37 cellular contexts compared by ENCODE assay signal in the genomic region with DNA sequence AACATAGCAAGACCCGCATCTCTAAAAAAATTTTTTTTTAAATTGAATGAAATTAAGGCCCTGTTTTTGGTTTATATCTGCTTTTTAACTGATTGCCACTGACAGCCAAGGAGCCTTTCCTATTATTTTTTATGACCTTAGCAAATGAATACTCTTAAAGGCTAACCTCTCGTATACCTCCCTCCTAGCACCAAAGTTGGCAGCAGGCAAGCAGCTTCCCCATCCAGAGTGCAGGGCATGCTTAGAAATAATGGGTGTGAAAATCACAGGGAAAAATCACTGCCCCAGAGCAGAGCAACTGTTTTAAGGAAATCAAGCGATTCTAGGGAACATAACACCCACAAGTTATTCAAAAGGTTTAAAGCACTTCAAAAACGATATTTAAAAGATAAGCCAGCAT. TPM values are rescaled to one million over a fixed set of nuclear protein-coding genes. Genes with fewer than 3 reads are reported as not detected.
"Had no signal": no experiment of that assay in that cellular context is flagged by ENCODE, and none has a peak within 500 bp of the region (broad histone marks: within the 10 kb centered on the region; RNA-seq: fewer than 3 reads in every experiment).

No MANE protein-coding gene starts in this region.

- H3K9me3 ChIP-seq: MG63 had no signal

- H3K4me2 ChIP-seq: KMS-11 had no signal

- H3K27me3 ChIP-seq: MG63 had no signal

- H3K27ac ChIP-seq: KMS-11 had no signal

- H3K9ac ChIP-seq: KMS-11 had no signal

- H3K4me3 ChIP-seq: MG63 had no signal

- H3K36me3 ChIP-seq: MG63 had no signal

- DNase-seq: Karpas-422, Kasumi-1, KG1, MG63, MM.1S, MV-4-11, NCI-H1048, NCI-H1092, NCI-H1092 treated with DMSO at 0.1 percent for 48 hours, NCI-H1105, NCI-H1105 treated with DMSO at 0.1 percent for 48 hours, NCI-H1417, NCI-H1417 treated with DMSO at 0.1 percent for 48 hours, NCI-H1436, NCI-H1436 treated with DMSO at 0.1 percent for 48 hours, NCI-H146, NCI-H1694, NCI-H1694 treated with DMSO at 0.1 percent for 48 hours, NCI-H187, NCI-H187 treated with DMSO at 0.1 percent for 48 hours, NCI-H1930, NCI-H2029, NCI-H2029 treated with DMSO at 0.1 percent for 48 hours, NCI-H2081, NCI-H2081 treated with DMSO at 0.1 percent for 48 hours, NCI-H2107, NCI-H2171, NCI-H2171 treated with DMSO at 0.1 percent for 48 hours, NCI-H2227 treated with DMSO at 0.1 percent for 48 hours, NCI-H226, NCI-H345, NCI-H446, NCI-H446 treated with DMSO at 0.1 percent for 48 hours had no signal

RNA-seq across cellular contexts. Expression of a gene that starts 20.7 kb away (rescaled TPM):
- total RNA-seq: M059J had no signal

RNA-seq across cellular contexts. Expression of a gene that starts 33.1 kb away (rescaled TPM):
- total RNA-seq: LHCN-M2, M059J, MCF 10A had no signal
